ENCODE assay signal across 10 cellular contexts in the genomic region with DNA sequence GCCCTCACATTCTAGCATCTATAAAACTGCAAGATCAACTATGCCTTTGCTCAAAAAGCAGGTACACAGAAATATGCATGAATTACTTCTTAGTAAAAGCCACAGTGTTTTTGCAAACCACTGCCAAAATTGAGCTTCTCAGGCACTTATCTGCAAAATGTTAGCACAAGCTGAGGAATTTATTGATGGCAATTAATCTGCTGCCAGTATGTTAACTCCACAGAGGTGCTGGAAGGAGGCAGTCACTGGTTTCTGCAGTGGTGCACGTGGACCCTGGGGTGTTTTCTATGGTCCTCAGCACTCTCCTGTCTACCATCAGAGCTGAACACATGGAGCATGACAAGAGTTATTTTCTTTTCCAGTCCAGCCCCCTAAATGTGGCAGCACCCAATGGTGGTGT. TPM values are rescaled to one million over a fixed set of nuclear protein-coding genes. Genes with fewer than 3 reads are reported as not detected.
"Had no signal": no experiment of that assay in that cellular context is flagged by ENCODE, and none has a peak within 500 bp of the region (broad histone marks: within the 10 kb centered on the region; RNA-seq: fewer than 3 reads in every experiment).

No MANE protein-coding gene starts in this region.

- H3K27ac Mint-ChIP-seq: IgD-negative memory B cell had no signal

- H3K4me3 ChIP-seq: K562 had no signal

- DNase-seq: IMR-90, KBM-7, KG1 had no signal

- H3K4me3 Mint-ChIP-seq: IgD-negative memory B cell had no signal

- H3K36me3 Mint-ChIP-seq: IgD-negative memory B cell had no signal

- H3K27ac ChIP-seq: HL-60 had no signal

- ATAC-seq: HepG2, K562 had no signal

- FAIRE-seq: HepG2, HTR-8/SVneo, K562 had no signal

- H3K9me3 Mint-ChIP-seq: IgD-negative memory B cell had no signal

- H3K4me1 Mint-ChIP-seq: IgD-negative memory B cell had no signal

RNA-seq across cellular contexts. Expression of gene CLDN10, which starts 44.2 kb away (rescaled TPM):
- total RNA-seq: HepG2, HT-29, HT1080, IMR-90, K562 had no signal
- polyA plus RNA-seq: HepG2, IgD-negative memory B cell, IMR-90, K562 had no signal

RNA-seq across cellular contexts. Expression of gene DZIP1, which starts 47.8 kb away (rescaled TPM):
- total RNA-seq: HT-29 had no signal
- polyA plus RNA-seq: IgD-negative memory B cell, K562 had no signal
